Comparison of ENCODE assay signal across 8 cellular contexts in genomic region chr3:148379763-148380162, GRCh38.
DNase-seq lines count a peak whose midpoint lies in the region; ATAC-seq, FAIRE-seq and TF ChIP-seq lines count a peak whose summit lies in the region.

No MANE protein-coding gene starts in this region.

- no peaks in the 10 kb centered on the region for H3K36me3 Mint-ChIP-seq in endothelial cell (ENCODE audit: low read depth, unreplicated experiment)

- WGBS in neuronal stem cell (ENCODE audit: extremely low coverage in 2 of 2, insufficient read length in 2 of 2, insufficient replicate concordance in 1 of 2), 2 donors = no CpG with 5 or more reads among the region's 3 CpGs

- no peak overlapping the region for H2BK15ac ChIP-seq in neuronal stem cell (ENCODE audit: low read length)

- no peak overlapping the region for H2AK5ac ChIP-seq in neuronal stem cell (ENCODE audit: low read depth, low read length)

- no peak overlapping the region for H3K9ac ChIP-seq in neuronal stem cell (ENCODE audit: low read depth, low read length, poor library complexity)

- H2BK120ac ChIP-seq in neuronal stem cell (ENCODE audit: low read depth, low read length) = no peak overlapping the region

- H3K4me2 ChIP-seq in neuronal stem cell (ENCODE audit: insufficient read depth, low read length, poor library complexity, severe bottlenecking) = no peak overlapping the region

- H3K9me3 Mint-ChIP-seq in endothelial cell (ENCODE audit: unreplicated experiment) = no peaks in the 10 kb centered on the region

- peak overlapping the region; percentile 27 for H2AFZ ChIP-seq in neuronal stem cell (ENCODE audit: low read length)

- no peaks in the 10 kb centered on the region for H3K4me1 ChIP-seq in neuronal stem cell (ENCODE audit: control insufficient read depth in 2 of 2, insufficient read depth in 1 of 2, low read depth in 1 of 2, low read length in 2 of 2)

- no peak overlapping the region for H4K91ac ChIP-seq in neuronal stem cell (ENCODE audit: low read depth, low read length, poor library complexity)

- no peak overlapping the region for H3K4me3 Mint-ChIP-seq in endothelial cell (ENCODE audit: unreplicated experiment)

- no peak overlapping the region for H3K18ac ChIP-seq in neuronal stem cell (ENCODE audit: low read length)

- H3K27ac Mint-ChIP-seq in endothelial cell (ENCODE audit: unreplicated experiment) = no peak overlapping the region

- peak; percentile 80 for FAIRE-seq in GM19239 (lab: Jason Lieb, UNC)

- H3K27ac ChIP-seq in neuronal stem cell (replicated peaks; ENCODE audit: low read length) = no peak overlapping the region

- H3K14ac ChIP-seq in neuronal stem cell (ENCODE audit: low read length) = no peak overlapping the region

- H3K27me3 ChIP-seq in neuronal stem cell (ENCODE audit: control insufficient read depth in 3 of 3, insufficient read depth in 3 of 3, low read depth in 1 of 3, low read length in 3 of 3) = no peaks in the 10 kb centered on the region

- H3K4ac ChIP-seq in neuronal stem cell (ENCODE audit: low read length) = no peak overlapping the region

- H2BK12ac ChIP-seq in neuronal stem cell (ENCODE audit: low read length) = no peak overlapping the region

- no peaks in the 10 kb centered on the region for H3K9me3 ChIP-seq in neuronal stem cell (replicated peaks in 1 of 2; ENCODE audit: control insufficient read depth in 2 of 2, insufficient read depth in 1 of 2, low read depth in 1 of 2, low read length in 2 of 2)

- ATAC-seq in HG03135 (IDR thresholded peaks at IDR 0.05; ENCODE audit: unreplicated experiment) = peak; percentile 87

- H4K8ac ChIP-seq in neuronal stem cell (ENCODE audit: low read depth, low read length) = no peak overlapping the region

- H3K4me1 Mint-ChIP-seq in endothelial cell (ENCODE audit: unreplicated experiment) = no peaks in the 10 kb centered on the region

- H3K23ac ChIP-seq in neuronal stem cell (ENCODE audit: low read depth, low read length, poor library complexity) = no peak overlapping the region

- no peak overlapping the region for H2BK5ac ChIP-seq in neuronal stem cell (ENCODE audit: low read length)

- no peak overlapping the region for H3K4me3 ChIP-seq in neuronal stem cell (ENCODE audit: low read length in 2 of 2)

- DNase-seq in COR-L47 (lab: John Stamatoyannopoulos, UW) = peak; percentile 70
- DNase-seq in GM19239 (ENCODE audit: insufficient read length, low spot score) = no peak
- peak; percentile 87 for DNase-seq in NCI-H82 (lab: John Stamatoyannopoulos, UW)
- DNase-seq in endothelial cell (ENCODE audit: low spot score) = peak; percentile 8
- peak; percentile 20 for DNase-seq in neuronal stem cell (ENCODE audit: low spot score)
- DNase-seq in CD1c-positive myeloid dendritic cell (ENCODE audit: extremely low spot score) = no peak
- no peak for DNase-seq in activated CD4-positive, CD25-positive, alpha-beta regulatory T cell (lab: John Stamatoyannopoulos, UW)

- no peaks in the 10 kb centered on the region for H3K27me3 Mint-ChIP-seq in endothelial cell (ENCODE audit: unreplicated experiment)

- no peaks in the 10 kb centered on the region for H3K79me1 ChIP-seq in neuronal stem cell (ENCODE audit: low read depth, low read length)

- TF ChIP-seq CTCF in endothelial cell (IDR thresholded peaks at IDR 0.05; ENCODE audit: unreplicated experiment) = no peak

- H3K36me3 ChIP-seq in neuronal stem cell (replicated peaks in 1 of 2; ENCODE audit: control insufficient read depth in 2 of 2, insufficient read depth in 2 of 2, low read length in 2 of 2) = no peaks in the 10 kb centered on the region

Comparison
In these comparisons a context has a peak if more than half of its experiments do, and no peak if none do; other contexts are left out.
1. DNase-seq: peak in COR-L47 (single experiment), NCI-H82 (single experiment), endothelial cell (single experiment) and neuronal stem cell (single experiment); none in GM19239 (single experiment), CD1c-positive myeloid dendritic cell (single experiment) and activated CD4-positive, CD25-positive, alpha-beta regulatory T cell (0 of 4).